8 cellular contexts compared by ENCODE assay signal in the genomic region with DNA sequence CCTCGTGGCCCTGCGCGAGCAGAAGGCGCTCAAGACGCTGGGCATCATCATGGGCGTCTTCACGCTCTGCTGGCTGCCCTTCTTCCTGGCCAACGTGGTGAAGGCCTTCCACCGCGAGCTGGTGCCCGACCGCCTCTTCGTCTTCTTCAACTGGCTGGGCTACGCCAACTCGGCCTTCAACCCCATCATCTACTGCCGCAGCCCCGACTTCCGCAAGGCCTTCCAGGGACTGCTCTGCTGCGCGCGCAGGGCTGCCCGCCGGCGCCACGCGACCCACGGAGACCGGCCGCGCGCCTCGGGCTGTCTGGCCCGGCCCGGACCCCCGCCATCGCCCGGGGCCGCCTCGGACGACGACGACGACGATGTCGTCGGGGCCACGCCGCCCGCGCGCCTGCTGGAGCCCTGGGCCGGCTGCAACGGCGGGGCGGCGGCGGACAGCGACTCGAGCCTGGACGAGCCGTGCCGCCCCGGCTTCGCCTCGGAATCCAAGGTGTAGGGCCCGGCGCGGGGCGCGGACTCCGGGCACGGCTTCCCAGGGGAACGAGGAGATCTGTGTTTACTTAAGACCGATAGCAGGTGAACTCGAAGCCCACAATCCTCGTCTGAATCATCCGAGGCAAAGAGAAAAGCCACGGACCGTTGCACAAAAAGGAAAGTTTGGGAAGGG. TPM values are rescaled to one million over a fixed set of nuclear protein-coding genes. Genes with fewer than 3 reads are reported as not detected.
A peak's percentile ranks its signal among the peaks of the same experiment; 100 is the strongest.
DNase-seq lines count a peak whose midpoint lies in the region; ATAC-seq lines count a peak whose summit lies in the region.

No MANE protein-coding gene starts in this region.

- no peaks in the 10 kb centered on the region for H3K9me3 Mint-ChIP-seq in activated CD8-positive, alpha-beta T cell treated with anti-CD3 and anti-CD28 coated beads, Interleukin-2, amount 10 ng/mL, durations not matched to agents 7 days and 5 days (ENCODE audit: insufficient read depth)

- peak overlapping the region; percentile 63 for H3K4me3 Mint-ChIP-seq in activated CD8-positive, alpha-beta T cell treated with anti-CD3 and anti-CD28 coated beads, Interleukin-2, amount 10 ng/mL, durations not matched to agents 7 days and 5 days

- DNase-seq in Right ventricle myocardium inferior (ENCODE audit: missing footprints) = peak; percentile 82
- DNase-seq in cardiac septum (ENCODE audit: low spot score) = no peak
- DNase-seq in activated CD8-positive, alpha-beta T cell treated with anti-CD3 and anti-CD28 coated beads, Interleukin-2, amount 10 ng/mL, durations not matched to agents 7 days and 5 days = peak; percentile 41
- peak; percentile 61 for DNase-seq in left cardiac atrium
- peak; percentile 65 for DNase-seq in sciatic nerve (ENCODE audit: low spot score)
- no peak for DNase-seq in NAMALWA (ENCODE audit: low spot score)
- DNase-seq in HuH-7 (ENCODE audit: low spot score) = no peak

- CTCF ChIA-PET in activated CD8-positive, alpha-beta T cell treated with anti-CD3 and anti-CD28 coated beads, Interleukin-2, amount 10 ng/mL, durations not matched to agents 7 days and 5 days (lab: Charles Lee) = no interaction called here

- H3K36me3 Mint-ChIP-seq in activated CD8-positive, alpha-beta T cell treated with anti-CD3 and anti-CD28 coated beads, Interleukin-2, amount 10 ng/mL, durations not matched to agents 7 days and 5 days (ENCODE audit: low read depth) = peaks cover 3% of the 10 kb centered on the region

- POLR2A ChIA-PET in activated CD8-positive, alpha-beta T cell treated with anti-CD3 and anti-CD28 coated beads, Interleukin-2, amount 10 ng/mL, durations not matched to agents 7 days and 5 days (lab: Charles Lee) = no interaction called here

- H3K27me3 Mint-ChIP-seq in activated CD8-positive, alpha-beta T cell treated with anti-CD3 and anti-CD28 coated beads, Interleukin-2, amount 10 ng/mL, durations not matched to agents 7 days and 5 days (ENCODE audit: low read depth) = peaks cover 70% of the 10 kb centered on the region

- intact Hi-C loops in Right ventricle myocardium inferior (cut with DNase I) (loop anchor here (10.0 kb wide), 1 partner anchor 150 kb away; no protein-coding TSS in a partner anchor), cardiac septum (cut with DNase I) (loop anchor here (2.0 kb wide), 1 partner anchor 190 kb away; a partner anchor contains a TSS), left cardiac atrium (cut with DNase I) (loop anchor here (5.0 to 10.0 kb wide), 2 partner anchors 188 to 190 kb away; a partner anchor contains a TSS), sciatic nerve (cut with DNase I) (loop anchor here (1.0 kb wide), 1 partner anchor 46 kb away; no protein-coding TSS in a partner anchor)

- H3K4me1 Mint-ChIP-seq in activated CD8-positive, alpha-beta T cell treated with anti-CD3 and anti-CD28 coated beads, Interleukin-2, amount 10 ng/mL, durations not matched to agents 7 days and 5 days (ENCODE audit: low read depth) = peaks cover 24% of the 10 kb centered on the region

- ATAC-seq in Right ventricle myocardium inferior (no peak), left cardiac atrium (no peak), sciatic nerve (no peak), HG03432 (IDR thresholded peaks at IDR 0.05; ENCODE audit: unreplicated experiment) (no peak)
- peak; percentile 56 for ATAC-seq in activated CD8-positive, alpha-beta T cell treated with anti-CD3 and anti-CD28 coated beads, Interleukin-2, amount 10 ng/mL, durations not matched to agents 7 days and 5 days

- H3K27ac Mint-ChIP-seq in activated CD8-positive, alpha-beta T cell treated with anti-CD3 and anti-CD28 coated beads, Interleukin-2, amount 10 ng/mL, durations not matched to agents 7 days and 5 days = peak overlapping the region; percentile 78

RNA-seq across cellular contexts. Expression of a gene that starts 1.5 kb away (rescaled TPM):
- total RNA-seq in Right ventricle myocardium inferior (63.1 TPM), cardiac septum (26.4 TPM), left cardiac atrium (10 to 100 TPM; 53.0 to 60.9 TPM), sciatic nerve (0.76 TPM)
- total RNA-seq in activated CD8-positive, alpha-beta T cell treated with anti-CD3 and anti-CD28 coated beads, Interleukin-2, amount 10 ng/mL, durations not matched to agents 7 days and 5 days = under 1 TPM; 0.29 to 0.45 TPM

Comparison
In these comparisons a context has a peak if more than half of its experiments do, and no peak if none do; other contexts are left out.
1. DNase-seq: peak in Right ventricle myocardium inferior (single experiment), activated CD8-positive, alpha-beta T cell treated with anti-CD3 and anti-CD28 coated beads, Interleukin-2, amount 10 ng/mL, durations not matched to agents 7 days and 5 days (single experiment), left cardiac atrium (single experiment) and sciatic nerve (single experiment); none in cardiac septum (single experiment), NAMALWA (single experiment) and HuH-7 (single experiment).
2. RNA of a gene that starts 1.5 kb away (total RNA-seq): 63.1 TPM in Right ventricle myocardium inferior (single experiment), 53.0 to 60.9 TPM in left cardiac atrium and 26.4 TPM in cardiac septum (single experiment); 0.76 TPM in sciatic nerve (single experiment) and 0.29 to 0.45 TPM in activated CD8-positive, alpha-beta T cell treated with anti-CD3 and anti-CD28 coated beads, Interleukin-2, amount 10 ng/mL, durations not matched to agents 7 days and 5 days; every median in the first group is over 10 times any median in the second.